10 cellular contexts compared by ENCODE assay signal in the genomic region with DNA sequence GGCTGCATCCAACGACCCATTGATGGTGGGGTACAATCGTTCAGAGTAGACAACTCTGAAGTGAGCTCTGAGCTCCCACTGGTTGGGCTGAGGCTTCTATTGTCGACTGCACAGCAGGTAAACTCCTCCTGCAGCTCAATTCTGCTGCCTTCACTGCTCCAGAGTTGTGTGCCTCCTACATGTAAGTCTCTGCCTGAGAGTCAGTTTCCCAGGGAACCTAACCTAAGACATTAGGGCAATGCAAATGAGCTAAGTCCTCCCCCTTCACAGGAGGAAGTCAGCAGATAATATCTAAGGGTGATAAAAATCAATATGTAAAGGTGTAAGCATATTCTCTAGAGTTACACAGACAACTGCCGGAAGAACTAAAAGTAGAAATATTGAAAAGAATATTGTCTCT. TPM values are rescaled to one million over a fixed set of nuclear protein-coding genes. Genes with fewer than 3 reads are reported as not detected.
DNase-seq lines count a peak whose midpoint lies in the region; ATAC-seq and TF ChIP-seq lines count a peak whose summit lies in the region.
"Had no signal": no experiment of that assay in that cellular context is flagged by ENCODE, and none has a peak within 500 bp of the region (broad histone marks: within the 10 kb centered on the region; RNA-seq: fewer than 3 reads in every experiment).

No MANE protein-coding gene starts in this region.

- no peaks in the 10 kb centered on the region for H3K9me3 Mint-ChIP-seq in activated T-cell treated with anti-CD3 and anti-CD28 coated beads, Interleukin-2, amount 50 U/mL, for 24 hours
- peaks cover 8% of the 10 kb centered on the region for H3K9me3 Mint-ChIP-seq in progenitor cell of endocrine pancreas (ENCODE audit: low read depth)

- H3K9ac ChIP-seq in MM.1S (ENCODE audit: low read length) (no peak overlapping the region), parathyroid adenoma (no peak overlapping the region)

- no peaks in the 10 kb centered on the region for H3K36me3 Mint-ChIP-seq in activated T-cell treated with anti-CD3 and anti-CD28 coated beads, Interleukin-2, amount 50 U/mL, for 24 hours (ENCODE audit: low read depth)
- H3K36me3 Mint-ChIP-seq in progenitor cell of endocrine pancreas (ENCODE audit: insufficient read depth) = peaks cover 9% of the 10 kb centered on the region
- H3K36me3 Mint-ChIP-seq: activated naive CD8-positive, alpha-beta T cell treated with anti-CD3 and anti-CD28 coated beads, Interleukin-2, amount 10 ng/mL, durations not matched to agents 7 days and 5 days had no signal

- DNase-seq in activated T-cell treated with anti-CD3 and anti-CD28 coated beads, Interleukin-2, amount 50 U/mL, for 24 hours = no peak
- no peak for DNase-seq in activated T-cell treated with anti-CD3 and anti-CD28 coated beads for 4 hours
- no peak for DNase-seq in MM.1S
- no peak for DNase-seq in progenitor cell of endocrine pancreas (ENCODE audit: low spot score, unreplicated experiment)
- DNase-seq in sciatic nerve (ENCODE audit: low spot score) = no peak
- DNase-seq in cortex of kidney (lab: John Stamatoyannopoulos, UW) = no peak
- DNase-seq: activated naive CD8-positive, alpha-beta T cell treated with anti-CD3 and anti-CD28 coated beads, Interleukin-2, amount 10 ng/mL, durations not matched to agents 7 days and 5 days; stimulated activated CD4-positive, alpha-beta T cell treated with anti-CD3 and anti-CD28 coated beads, Interleukin-4, amount 100 ng/mL, for 24 hours had no signal

- ATAC-seq in HG02610 (IDR thresholded peaks at IDR 0.05; ENCODE audit: unreplicated experiment) (peak; percentile 62), sciatic nerve (no peak)

- TF ChIP-seq CTCF in MM.1S (IDR thresholded peaks at IDR 0.05; ENCODE audit: low read length) (no peak), parathyroid adenoma (IDR thresholded peaks at IDR 0.05) (no peak), progenitor cell of endocrine pancreas (IDR thresholded peaks at IDR 0.05; ENCODE audit: unreplicated experiment) (no peak)

- H3K9me3 ChIP-seq in MM.1S (replicated peaks; ENCODE audit: insufficient read depth, low read length) (no peaks in the 10 kb centered on the region), parathyroid adenoma (ENCODE audit: control insufficient read depth, low read length) (no peaks in the 10 kb centered on the region)

- no peaks in the 10 kb centered on the region for H3F3A ChIP-seq in MM.1S (ENCODE audit: insufficient read depth, low read length)

- H3K27ac ChIP-seq in MM.1S (ENCODE audit: low read length) (no peak overlapping the region), parathyroid adenoma (no peak overlapping the region)

- H4K20me1 ChIP-seq in MM.1S (ENCODE audit: insufficient read depth, low read length) = no peaks in the 10 kb centered on the region

- H3K4me3 ChIP-seq in MM.1S (ENCODE audit: low read length) = no peak overlapping the region
- no peak overlapping the region for H3K4me3 ChIP-seq in parathyroid adenoma (ENCODE audit: low read depth, low read length)

- H3K27me3 Mint-ChIP-seq in activated T-cell treated with anti-CD3 and anti-CD28 coated beads, Interleukin-2, amount 50 U/mL, for 24 hours = no peaks in the 10 kb centered on the region
- H3K27me3 Mint-ChIP-seq in progenitor cell of endocrine pancreas = peaks cover 47% of the 10 kb centered on the region
- H3K27me3 Mint-ChIP-seq: activated naive CD8-positive, alpha-beta T cell treated with anti-CD3 and anti-CD28 coated beads, Interleukin-2, amount 10 ng/mL, durations not matched to agents 7 days and 5 days had no signal

- H3K4me1 ChIP-seq in MM.1S (ENCODE audit: low read length) (peaks cover 13% of the 10 kb centered on the region; the same call in 1 of the 2 replicates), parathyroid adenoma (peaks cover 5% of the 10 kb centered on the region)

- no peaks in the 10 kb centered on the region for H3K9me2 ChIP-seq in MM.1S (replicated peaks; ENCODE audit: insufficient read depth, low read length)

- no peak overlapping the region for H3K4me3 Mint-ChIP-seq in activated T-cell treated with anti-CD3 and anti-CD28 coated beads, Interleukin-2, amount 50 U/mL, for 24 hours
- no peak overlapping the region for H3K4me3 Mint-ChIP-seq in progenitor cell of endocrine pancreas (ENCODE audit: low read depth)
- H3K4me3 Mint-ChIP-seq: activated naive CD8-positive, alpha-beta T cell treated with anti-CD3 and anti-CD28 coated beads, Interleukin-2, amount 10 ng/mL, durations not matched to agents 7 days and 5 days had no signal

- H2AFZ ChIP-seq in MM.1S (ENCODE audit: low read length) (0 out of 2 replicates have a peak overlapping the region, but pooled peaks have one; percentile 24), parathyroid adenoma (no peak overlapping the region)

- H3K36me3 ChIP-seq in MM.1S (replicated peaks; ENCODE audit: insufficient read depth, low read length) (no peaks in the 10 kb centered on the region), parathyroid adenoma (ENCODE audit: control insufficient read depth, insufficient read depth, low read length) (no peaks in the 10 kb centered on the region)

- H3K27me3 ChIP-seq in MM.1S (replicated peaks; ENCODE audit: insufficient read depth, low read length) (no peaks in the 10 kb centered on the region), parathyroid adenoma (ENCODE audit: control insufficient read depth, insufficient read depth, low read length) (no peaks in the 10 kb centered on the region)

- intact Hi-C loops in sciatic nerve (cut with DNase I) = no loop called here

- peak overlapping the region; percentile 3; the same call in 1 of the 2 replicates for H3K4me2 ChIP-seq in MM.1S (ENCODE audit: low read depth, low read length)
- peak overlapping the region; percentile 23 for H3K4me2 ChIP-seq in parathyroid adenoma (ENCODE audit: low read length)

- H3K79me2 ChIP-seq in MM.1S (ENCODE audit: low read length) (no peaks in the 10 kb centered on the region), parathyroid adenoma (no peaks in the 10 kb centered on the region)

- peaks cover 19% of the 10 kb centered on the region for H3K4me1 Mint-ChIP-seq in activated T-cell treated with anti-CD3 and anti-CD28 coated beads, Interleukin-2, amount 50 U/mL, for 24 hours (ENCODE audit: low read depth)
- H3K4me1 Mint-ChIP-seq in progenitor cell of endocrine pancreas (ENCODE audit: low read depth) = peaks cover 9% of the 10 kb centered on the region

- H3K27ac Mint-ChIP-seq in activated T-cell treated with anti-CD3 and anti-CD28 coated beads, Interleukin-2, amount 50 U/mL, for 24 hours = peak overlapping the region; percentile 11
- no peak overlapping the region for H3K27ac Mint-ChIP-seq in progenitor cell of endocrine pancreas
- H3K27ac Mint-ChIP-seq: activated naive CD8-positive, alpha-beta T cell treated with anti-CD3 and anti-CD28 coated beads, Interleukin-2, amount 10 ng/mL, durations not matched to agents 7 days and 5 days had no signal

RNA-seq across cellular contexts. Expression of a gene that starts 22.5 kb away (rescaled TPM):
- total RNA-seq in progenitor cell of endocrine pancreas (8.6 and 9.6 TPM in 2 replicates), sciatic nerve (19.7 TPM)
